27 cellular contexts compared by ENCODE assay signal in the genomic region with DNA sequence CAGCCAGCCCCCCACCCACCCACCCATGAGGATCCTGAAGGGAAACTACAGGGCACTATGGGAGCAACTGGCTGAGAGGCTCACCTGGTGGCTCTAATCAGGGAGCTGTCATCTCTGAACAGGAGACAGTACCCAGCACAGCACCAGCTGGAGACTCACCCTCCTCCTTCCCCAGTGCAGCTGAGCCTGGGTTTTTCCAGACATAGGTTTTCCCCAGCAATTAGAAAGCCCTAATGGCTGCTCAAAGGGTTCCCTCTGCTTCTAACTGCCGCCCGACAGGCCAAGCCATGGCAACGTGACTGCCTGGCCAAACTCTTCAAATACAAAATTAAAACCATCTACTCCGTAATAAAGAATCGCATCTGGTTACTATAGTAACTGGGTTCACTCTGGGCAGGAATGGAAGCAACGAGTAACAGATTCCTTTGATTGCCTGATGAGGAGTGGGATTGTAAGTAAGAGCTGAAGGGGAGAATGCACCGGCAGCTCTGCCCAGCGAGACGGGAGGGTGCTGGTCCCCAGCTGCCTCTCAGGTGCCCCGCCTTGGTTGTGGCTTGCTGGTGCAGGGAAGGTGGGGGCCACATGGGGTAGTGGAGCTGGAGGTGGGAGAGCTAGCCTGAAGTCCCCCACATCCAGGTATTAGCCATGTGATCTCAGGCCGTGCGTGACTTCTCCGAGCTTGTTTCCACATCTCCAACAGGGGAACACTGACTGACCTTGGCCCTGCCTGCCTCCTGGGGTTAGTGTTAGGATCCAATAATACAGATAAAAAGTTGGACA.
DNase-seq lines count a peak whose midpoint lies in the region; ATAC-seq, FAIRE-seq and TF ChIP-seq lines count a peak whose summit lies in the region.
"Had no signal": no experiment of that assay in that cellular context is flagged by ENCODE, and none has a peak within 500 bp of the region (broad histone marks: within the 10 kb centered on the region; RNA-seq: fewer than 3 reads in every experiment).

No MANE protein-coding gene starts in this region.

- H3K36me3 ChIP-seq in K562 (ENCODE audit: control insufficient read depth, insufficient read depth, low read length) (no peaks in the 10 kb centered on the region), stomach (no peaks in the 10 kb centered on the region)
- H3K36me3 ChIP-seq: ascending aorta; BLaER1 treated with 17β-estradiol and CSF1 and Interleukin-3, amounts not matched to agents 10 nM and 100 nM had no signal

- peaks cover 0 to 4% of the 10 kb centered on the region in 2 experiments; a peak in 1 of 5 replicates for H3K4me1 ChIP-seq in K562 (replicated peaks in 1 of 2; ENCODE audit: control insufficient read depth in 2 of 2, insufficient read depth in 2 of 2, low read length in 2 of 2)
- H3K4me1 ChIP-seq in stomach: no peaks in the 10 kb centered on the region
- H3K4me1 ChIP-seq: ascending aorta, foreskin keratinocyte had no signal

- H3K27ac ChIP-seq in K562 (ENCODE audit: extremely low read depth, low read depth, low read length) (no peak overlapping the region), stomach (no peak overlapping the region)
- H3K27ac ChIP-seq: ascending aorta; BLaER1 treated with 17β-estradiol and CSF1 and Interleukin-3, amounts not matched to agents 10 nM and 100 nM; foreskin keratinocyte had no signal

- H3K4me3 ChIP-seq in K562 (no peak overlapping the region), stomach (no peak overlapping the region)
- H3K4me3 ChIP-seq: ascending aorta; BLaER1 treated with 17β-estradiol and CSF1 and Interleukin-3, amounts not matched to agents 10 nM and 100 nM; lung had no signal

- no peaks in the 10 kb centered on the region for H3K79me2 ChIP-seq in K562 (ENCODE audit: control insufficient read depth, insufficient read depth, low read length)

- TF ChIP-seq POLR2A in K562 (conservative IDR thresholded peaks at IDR 0.05) (no peak), stomach (IDR thresholded peaks at IDR 0.05) (no peak)

- no peaks in the 10 kb centered on the region for H3K9me1 ChIP-seq in K562 (ENCODE audit: control insufficient read depth, insufficient read depth, low read length)

- no peaks in the 10 kb centered on the region for H4K20me1 ChIP-seq in K562 (replicated peaks; ENCODE audit: control insufficient read depth, insufficient read depth, low read length)
- H4K20me1 ChIP-seq: BLaER1 treated with 17β-estradiol and CSF1 and Interleukin-3, amounts not matched to agents 10 nM and 100 nM had no signal

- WGBS in K562 (ENCODE audit: insufficient coverage, low coverage, missing lambda C conversion rate): 0% methylated on average over 13 of the region's 13 CpGs
- 65 to 75% (median 71%) methylated on average over 13 of the region's 13 CpGs for WGBS in stomach, 5 donors

- CTCF ChIA-PET in K562 (lab: Yijun Ruan, JAX; ENCODE audit: low intra/inter-chr PET ratio): no interaction called here

- no peak for FAIRE-seq in K562 (lab: Jason Lieb, UNC)
- FAIRE-seq: D721Med, GM18507, islet of Langerhans had no signal

- TF ChIP-seq CTCF in K562 (IDR thresholded peaks at IDR 0.05 in 2 of 3, conservative IDR thresholded peaks at IDR 0.05 in 1 of 3; ENCODE audit: insufficient read depth in 2 of 3, low read depth in 1 of 3, low read length in 3 of 3) (no peak), GM13977 (IDR thresholded peaks at IDR 0.05; ENCODE audit: extremely low read depth, insufficient read depth, missing control alignments) (no peak), stomach (IDR thresholded peaks at IDR 0.05) (no peak)

- ATAC-seq in K562 (no peak), HG02571 (IDR thresholded peaks at IDR 0.05; ENCODE audit: unreplicated experiment) (no peak), esophagus mucosa (no peak)
- ATAC-seq: activated naive CD4-positive, alpha-beta T cell treated with anti-CD3 and anti-CD28 coated beads, Interleukin-2, amount 50 U/mL, for 72 hours; activated T-cell treated with anti-CD3 and anti-CD28 coated beads, Interleukin-2, amount 50 U/mL, for 72 hours; foreskin keratinocyte; right cardiac atrium had no signal

- TF ChIP-seq RAD21 in K562 (CRISPR knock-in tag; conservative IDR thresholded peaks at IDR 0.05 in 1 of 2, IDR thresholded peaks at IDR 0.05 in 1 of 2): no peak

- no peak overlapping the region for H2AFZ ChIP-seq in K562 (ENCODE audit: low read depth, low read length)

- intact Hi-C loops in K562 (cut with micrococcal nuclease): no loop called here
- intact Hi-C loops in stomach (cut with DNase I; ENCODE audit: low total_unique reads): no loop called here

- in situ Hi-C loops in K562 (cut with MboI): no loop called here
- in situ Hi-C loops in GM13977 (cut with MboI; ENCODE audit: low pct_unique_long_range_greater_than_20kb, low sequenced_read_pairs, unreplicated experiment): no loop called here

- POLR2A ChIA-PET in K562 (lab: Yijun Ruan, JAX): interaction anchor here (0.7 to 1.1 kb wide), 3 partner anchors 15 to 87 kb away, joined by 3 read pairs; no protein-coding TSS in a partner anchor

- H3K4me2 ChIP-seq in K562 (ENCODE audit: insufficient read depth, low read length): no peak overlapping the region
- H3K4me2 ChIP-seq: BLaER1 treated with 17β-estradiol and CSF1 and Interleukin-3, amounts not matched to agents 10 nM and 100 nM had no signal

- peaks cover 42 to 79% of the 10 kb centered on the region in 2 experiments for H3K27me3 ChIP-seq in K562 (ENCODE audit: control insufficient read depth in 2 of 2, insufficient read depth in 2 of 2, low read length in 2 of 2)
- H3K27me3 ChIP-seq in stomach: peaks cover 0 to 10% (median 0%) of the 10 kb centered on the region in 3 donors
- H3K27me3 ChIP-seq: ascending aorta; BLaER1 treated with 17β-estradiol and CSF1 and Interleukin-3, amounts not matched to agents 10 nM and 100 nM had no signal

- H3K9ac ChIP-seq in K562 (ENCODE audit: insufficient read depth in 1 of 2, low read depth in 2 of 2, low read length in 2 of 2): no peak overlapping the region
- H3K9ac ChIP-seq: BLaER1 treated with 17β-estradiol and CSF1 and Interleukin-3, amounts not matched to agents 10 nM and 100 nM had no signal

- no TSS peak for BruUV-seq in K562 (replicated peaks; lab: Mats Ljungman, UMichigan)

- no peaks in the 10 kb centered on the region for H3K9me3 ChIP-seq in K562 (replicated peaks; ENCODE audit: control insufficient read depth, insufficient read depth, low read depth, low read length)
- peaks cover 0 to 10% (median 4%) of the 10 kb centered on the region in 4 donors for H3K9me3 ChIP-seq in stomach
- H3K9me3 ChIP-seq: ascending aorta had no signal

- DNase-seq in activated effector memory CD4-positive, alpha-beta T cell treated with anti-CD3 and anti-CD28 coated beads, Interleukin-2, amount 50 U/mL, for 16 hours: peak; percentile 33
- DNase-seq in activated effector memory CD4-positive, alpha-beta T cell treated with Interleukin-2 at 50 U/mL for 16 hours: no peak
- DNase-seq in K562 (ENCODE audit: extremely low read depth in 1 of 4, low spot score in 3 of 4) (no peak), midbrain (lab: John Stamatoyannopoulos, UW) (peak; percentile 7), GM13977 (ENCODE audit: low spot score) (no peak), stomach (no peak)
- DNase-seq: activated T-cell treated with anti-CD3 and anti-CD28 coated beads, Interleukin-2, amount 50 U/mL, for 72 hours; erythroblast; foreskin keratinocyte; H7; NCI-H1436; NCI-H774; OCI-M1; right cardiac atrium; SHP77; stimulated activated CD4-positive, alpha-beta T cell treated with anti-CD3 and anti-CD28 coated beads, Interleukin-15, amount 100 ng/mL, for 24 hours; T-helper 1 cell; trophoblast cell had no signal

- TF ChIP-seq EP300 in K562 (IDR thresholded peaks at IDR 0.05; ENCODE audit: low read length) (no peak), stomach (IDR thresholded peaks at IDR 0.05) (no peak)

TF ChIP-seq in K562, 482 proteins besides CTCF, POLR2A, EP300 and RAD21:
- peak; percentile 42 for TF ChIP-seq RFX1 (IDR thresholded peaks at IDR 0.05)
- TF ChIP-seq HMGN3 (IDR thresholded peaks at IDR 0.05; ENCODE audit: borderline replicate concordance, extremely low read depth, insufficient read length, low read depth, low read length): no peak

Comparison
In these comparisons a context has a peak if more than half of its experiments do, and no peak if none do; other contexts are left out.
1. DNase-seq: peak in activated effector memory CD4-positive, alpha-beta T cell treated with anti-CD3 and anti-CD28 coated beads, Interleukin-2, amount 50 U/mL, for 16 hours (single experiment) and midbrain (single experiment); none in activated effector memory CD4-positive, alpha-beta T cell treated with Interleukin-2 at 50 U/mL for 16 hours (single experiment), K562 (0 of 4), GM13977 (single experiment) and stomach (single experiment).